Comparison of ENCODE assay signal across 10 cellular contexts in genomic region chr2:41896186-41896846, GRCh38.
DNase-seq lines count a peak whose midpoint lies in the region; ATAC-seq and TF ChIP-seq lines count a peak whose summit lies in the region.
"Had no signal": no experiment of that assay in that cellular context is flagged by ENCODE, and none has a peak within 500 bp of the region (broad histone marks: within the 10 kb centered on the region; RNA-seq: fewer than 3 reads in every experiment).

No MANE protein-coding gene starts in this region.

- H3K4me3 Mint-ChIP-seq in T-helper 17 cell = peak overlapping the region; percentile 80

- H3K4me1 ChIP-seq in upper lobe of right lung = no peaks in the 10 kb centered on the region

- H3K27ac Mint-ChIP-seq in T-helper 17 cell = peak overlapping the region; percentile 95

- H3K27me3 Mint-ChIP-seq in T-helper 17 cell = no peaks in the 10 kb centered on the region

- no peak overlapping the region for H3K4me3 ChIP-seq in upper lobe of right lung

- no peak for TF ChIP-seq CTCF in upper lobe of right lung (IDR thresholded peaks at IDR 0.05)

- H3K27me3 ChIP-seq in upper lobe of right lung = no peaks in the 10 kb centered on the region

- H3K27ac ChIP-seq in upper lobe of right lung = no peak overlapping the region

- intact Hi-C loops in upper lobe of right lung (cut with DNase I) = no loop called here

- H3K36me3 Mint-ChIP-seq in T-helper 17 cell (ENCODE audit: low read depth) = no peaks in the 10 kb centered on the region

- peak; percentile 13 for DNase-seq in stimulated activated CD4-positive, alpha-beta T cell treated with anti-CD3 and anti-CD28 coated beads, Interleukin-4, amount 100 ng/mL, for 24 hours
- DNase-seq in stimulated activated CD4-positive, alpha-beta T cell treated with anti-CD3 and anti-CD28 coated beads, Interleukin-15, amount 100 ng/mL, for 24 hours = no peak
- DNase-seq in T-helper 17 cell (peak in 1 of 3 donors; percentile 20), upper lobe of right lung (no peak), superior temporal gyrus (ENCODE audit: extremely low spot score) (no peak), SW480 (ENCODE audit: low spot score) (no peak), NCI-H1092 treated with DMSO at 0.1 percent for 48 hours (lab: John Stamatoyannopoulos, UW) (no peak)
- DNase-seq: NCI-H2171 treated with DMSO at 0.1 percent for 48 hours had no signal

- no peaks in the 10 kb centered on the region for H3K36me3 ChIP-seq in upper lobe of right lung

- ATAC-seq in HG02763 (IDR thresholded peaks at IDR 0.05; ENCODE audit: unreplicated experiment) (peak; percentile 92), T-helper 17 cell (peak; percentile 97), upper lobe of right lung (peak; percentile 44)
- ATAC-seq: sciatic nerve had no signal

- H3K9me3 ChIP-seq in T-helper 17 cell (ENCODE audit: control insufficient read depth, low read length, poor library complexity, severe bottlenecking) = no peaks in the 10 kb centered on the region
- no peaks in the 10 kb centered on the region for H3K9me3 ChIP-seq in upper lobe of right lung

- peaks cover 32% of the 10 kb centered on the region for H3K4me1 Mint-ChIP-seq in T-helper 17 cell

Comparison
In these comparisons a context has a peak if more than half of its experiments do, and no peak if none do; other contexts are left out.
1. ATAC-seq: peak in every context shown above with its lines; median percentile 97 in T-helper 17 cell; 92 in HG02763; 44 in upper lobe of right lung.